In the genomic region with DNA sequence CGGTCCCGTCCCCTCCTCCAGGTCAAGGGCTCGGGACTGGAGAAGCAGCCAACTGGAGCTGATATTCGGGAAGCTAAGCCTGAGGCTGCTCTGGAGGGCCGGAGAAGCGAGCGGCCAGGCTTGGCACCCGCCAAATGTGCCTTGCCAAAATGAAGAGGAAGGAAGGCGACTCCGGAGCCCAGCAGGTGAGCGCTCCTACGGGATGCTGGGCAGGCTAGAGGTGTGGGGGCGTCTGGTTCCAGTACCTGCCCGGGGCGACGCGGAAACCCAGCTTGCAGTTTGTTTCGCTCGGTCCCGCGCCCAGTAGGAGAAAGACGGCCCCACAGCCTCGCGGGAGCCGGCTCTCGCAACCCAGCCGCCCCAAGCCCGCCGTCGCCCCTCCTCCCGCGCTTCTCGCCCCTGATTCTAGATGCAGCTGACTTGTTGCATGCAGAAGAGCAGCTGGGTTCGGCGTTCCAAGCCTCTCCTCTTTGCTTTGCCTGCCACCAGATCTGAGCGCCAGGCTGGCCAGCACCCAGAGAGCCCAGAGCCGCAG, we compare ENCODE assay signal across 8 cellular contexts. TPM values are rescaled to one million over a fixed set of nuclear protein-coding genes. Genes with fewer than 3 reads are reported as not detected.
DNase-seq lines count a peak whose midpoint lies in the region; ATAC-seq and TF ChIP-seq lines count a peak whose summit lies in the region.

No MANE protein-coding gene starts in this region.

- intact Hi-C loops in PC-3 (cut with micrococcal nuclease), result no loop called here
- intact Hi-C loops in adrenal gland (cut with DNase I), result no loop called here

- H2AFZ ChIP-seq in PC-3 (ENCODE audit: low read length), result no peak overlapping the region

- no peaks in the 10 kb centered on the region for H4K20me1 ChIP-seq in PC-3 (ENCODE audit: low read length)

- H3K9ac ChIP-seq in PC-3 (ENCODE audit: low read length), result no peak overlapping the region

- H3K27ac ChIP-seq in PC-3 (ENCODE audit: low read length), result no peak overlapping the region
- H3K27ac ChIP-seq in adrenal gland, result peak overlapping the region in 1 of 5 donors; percentile 73

- H3K4me3 ChIP-seq in PC-3 (ENCODE audit: low read length), result no peak overlapping the region
- no peak overlapping the region for H3K4me3 ChIP-seq in adrenal gland

- no peak overlapping the region for H3K4me2 ChIP-seq in PC-3 (ENCODE audit: low read length)

- ATAC-seq in activated naive CD8-positive, alpha-beta T cell treated with anti-CD3 and anti-CD28 coated beads, Interleukin-2, amount 10 ng/mL, durations not matched to agents 7 days and 5 days (ENCODE audit: low read depth), result no peak
- ATAC-seq in HG02852 (IDR thresholded peaks at IDR 0.05; ENCODE audit: unreplicated experiment) (no peak), PC-3 (no peak)

- H3K4me1 Mint-ChIP-seq in activated naive CD8-positive, alpha-beta T cell treated with anti-CD3 and anti-CD28 coated beads, Interleukin-2, amount 10 ng/mL, durations not matched to agents 7 days and 5 days, result peaks cover 1% of the 10 kb centered on the region

- peaks cover 70% of the 10 kb centered on the region for H3K27me3 Mint-ChIP-seq in activated naive CD8-positive, alpha-beta T cell treated with anti-CD3 and anti-CD28 coated beads, Interleukin-2, amount 10 ng/mL, durations not matched to agents 7 days and 5 days

- no peaks in the 10 kb centered on the region for H3K9me3 Mint-ChIP-seq in activated naive CD8-positive, alpha-beta T cell treated with anti-CD3 and anti-CD28 coated beads, Interleukin-2, amount 10 ng/mL, durations not matched to agents 7 days and 5 days

- H3K9me2 ChIP-seq in PC-3 (replicated peaks; ENCODE audit: low read length), result no peaks in the 10 kb centered on the region

- no peaks in the 10 kb centered on the region for H3F3A ChIP-seq in PC-3 (ENCODE audit: low read length, unreplicated experiment)

- TF ChIP-seq POLR2A in adrenal gland (IDR thresholded peaks at IDR 0.05), result no peak

- BruUV-seq in PC-3 (replicated peaks; lab: Mats Ljungman, UMichigan), result no TSS peak

- WGBS in adrenal gland, 4 donors, result 0 to 3% (median 2%) methylated on average over 9 to 37 of the region's 37 CpGs; no CpG with 5 or more reads in 1 of the 4 donors

- CTCF ChIA-PET in PC-3 (lab: Charles Lee), result no interaction called here

- TF ChIP-seq CTCF in PC-3 (conservative IDR thresholded peaks at IDR 0.05; ENCODE audit: low read depth, low read length), result no peak
- TF ChIP-seq CTCF in adrenal gland (IDR thresholded peaks at IDR 0.05), result no peak

- H3K27me3 ChIP-seq in PC-3 (ENCODE audit: low read length) (peaks cover 24% of the 10 kb centered on the region), adrenal gland (peaks cover 36% of the 10 kb centered on the region)

- H3K4me3 Mint-ChIP-seq in activated naive CD8-positive, alpha-beta T cell treated with anti-CD3 and anti-CD28 coated beads, Interleukin-2, amount 10 ng/mL, durations not matched to agents 7 days and 5 days, result peak overlapping the region; percentile 25

- H3K79me2 ChIP-seq in PC-3 (ENCODE audit: low read length), result no peaks in the 10 kb centered on the region

- H3K36me3 ChIP-seq in PC-3 (ENCODE audit: low read depth, low read length) (no peaks in the 10 kb centered on the region), adrenal gland (replicated peaks in 1 of 2) (no peaks in the 10 kb centered on the region)

- DNase-seq in NCI-H1417 (lab: John Stamatoyannopoulos, UW) (peak; percentile 21 to 86 (median 80)), NCI-H1417 treated with DMSO at 0.1 percent for 48 hours (lab: John Stamatoyannopoulos, UW) (no peak), COLO668 (lab: John Stamatoyannopoulos, UW; ENCODE audit: unreplicated experiment) (peak; percentile 57), myocyte (ENCODE audit: low read depth) (peak; percentile 7), PC-3 (no peak), adrenal gland (no peak)
- DNase-seq in activated naive CD8-positive, alpha-beta T cell treated with anti-CD3 and anti-CD28 coated beads, Interleukin-2, amount 10 ng/mL, durations not matched to agents 7 days and 5 days, result no peak

- H3K9me3 ChIP-seq in PC-3 (ENCODE audit: low read length) (no peaks in the 10 kb centered on the region), adrenal gland (replicated peaks in 1 of 3) (no peaks in the 10 kb centered on the region)

- no peaks in the 10 kb centered on the region for H3K4me1 ChIP-seq in PC-3 (ENCODE audit: insufficient read depth, low read length)
- H3K4me1 ChIP-seq in adrenal gland (replicated peaks in 1 of 2), result peaks cover 7 to 13% of the 10 kb centered on the region in 2 donors

- POLR2A ChIA-PET in activated naive CD8-positive, alpha-beta T cell treated with anti-CD3 and anti-CD28 coated beads, Interleukin-2, amount 10 ng/mL, durations not matched to agents 7 days and 5 days (lab: Charles Lee), result no interaction called here
- POLR2A ChIA-PET in PC-3 (lab: Charles Lee; ENCODE audit: unreplicated experiment), result no interaction called here

- no peaks in the 10 kb centered on the region for H3K36me3 Mint-ChIP-seq in activated naive CD8-positive, alpha-beta T cell treated with anti-CD3 and anti-CD28 coated beads, Interleukin-2, amount 10 ng/mL, durations not matched to agents 7 days and 5 days

- no peak overlapping the region for H3K27ac Mint-ChIP-seq in activated naive CD8-positive, alpha-beta T cell treated with anti-CD3 and anti-CD28 coated beads, Interleukin-2, amount 10 ng/mL, durations not matched to agents 7 days and 5 days

RNA-seq across cellular contexts. Expression of a gene that starts 16.1 kb away (rescaled TPM):
- 10 to 100 TPM; 38.2 to 42.5 TPM for total RNA-seq in activated naive CD8-positive, alpha-beta T cell treated with anti-CD3 and anti-CD28 coated beads, Interleukin-2, amount 10 ng/mL, durations not matched to agents 7 days and 5 days
- total RNA-seq in myocyte (50.3 and 52.3 TPM in 2 replicates), PC-3 (2014; rRNA removed) (81.3 and 98.7 TPM in 2 replicates), adrenal gland (10 to 100 TPM in 7 of 8 donors, 1 to 10 TPM in 1; 8.5 to 29.3 (median 14.2) TPM)
- 28.2 TPM for polyA plus RNA-seq in myocyte (2012)
- polyA plus RNA-seq in adrenal gland, result 10 to 100 TPM in 1 of 3 donors, 1 to 10 TPM in 2; 4.9 to 11.3 (median 6.8) TPM

RNA-seq across cellular contexts. Expression of a gene that starts 33.8 kb away (rescaled TPM):
- total RNA-seq in activated naive CD8-positive, alpha-beta T cell treated with anti-CD3 and anti-CD28 coated beads, Interleukin-2, amount 10 ng/mL, durations not matched to agents 7 days and 5 days, result 100 to 1,000 TPM; 209 to 215 TPM
- total RNA-seq in myocyte, result 0.16 and 0.29 TPM in 2 replicates
- polyA plus RNA-seq in myocyte (2012), result 0.95 TPM
- 48.6 and 64.0 TPM in 2 replicates for total RNA-seq in PC-3 (2014; rRNA removed)
- 10 to 100 TPM in 1 of 8 donors, 1 to 10 TPM in 7; 1.6 to 10.5 (median 7.6) TPM for total RNA-seq in adrenal gland
- 10 to 100 TPM in 2 of 3 donors, 1 to 10 TPM in 1; 4.4 to 11.7 (median 10.2) TPM for polyA plus RNA-seq in adrenal gland

RNA-seq across cellular contexts. Expression of a gene that starts 58.6 kb away (rescaled TPM):
- 1 to 10 TPM; 4.4 to 4.8 TPM for total RNA-seq in activated naive CD8-positive, alpha-beta T cell treated with anti-CD3 and anti-CD28 coated beads, Interleukin-2, amount 10 ng/mL, durations not matched to agents 7 days and 5 days
- 7.2 and 9.1 TPM in 2 replicates for total RNA-seq in myocyte
- polyA plus RNA-seq in myocyte (2012), result 6.5 TPM
- 1.5 and 1.6 TPM in 2 replicates for total RNA-seq in PC-3 (2014; rRNA removed)
- total RNA-seq in adrenal gland, result 10 to 100 TPM in 4 of 8 donors, 1 to 10 TPM in 4; 4.8 to 16.6 (median 9.7) TPM
- polyA plus RNA-seq in adrenal gland, result 10 to 100 TPM in 1 of 3 donors, 1 to 10 TPM in 2; 2.5 to 14.3 (median 4.8) TPM

Comparison
In these comparisons a context has a peak if more than half of its experiments do, and no peak if none do; other contexts are left out.
1. DNase-seq: peak in NCI-H1417 (3 of 3), COLO668 (single experiment) and myocyte (single experiment); none in NCI-H1417 treated with DMSO at 0.1 percent for 48 hours (single experiment), activated naive CD8-positive, alpha-beta T cell treated with anti-CD3 and anti-CD28 coated beads, Interleukin-2, amount 10 ng/mL, durations not matched to agents 7 days and 5 days (single experiment), PC-3 (single experiment) and adrenal gland (0 of 7).